ENCODE assay signal across 19 cellular contexts in the genomic region with DNA sequence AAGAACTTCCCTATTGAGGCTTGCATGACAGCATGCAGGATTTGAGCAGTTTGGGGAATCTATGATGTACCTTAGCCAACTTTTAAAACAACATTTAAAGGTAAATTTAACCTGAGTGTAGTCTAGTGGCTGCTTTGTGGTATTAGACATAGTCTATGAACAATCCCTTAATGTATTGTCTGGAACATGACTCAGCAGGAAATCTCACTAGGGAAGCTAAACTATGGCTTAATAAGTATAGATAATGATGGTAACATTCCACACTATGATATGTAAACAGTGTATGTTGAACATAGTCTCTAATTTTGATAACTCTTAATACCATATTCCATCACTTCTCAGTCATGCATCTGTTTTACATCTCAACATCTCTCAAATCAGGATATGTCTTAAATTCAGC. TPM values are rescaled to one million over a fixed set of nuclear protein-coding genes. Genes with fewer than 3 reads are reported as not detected.
DNase-seq lines count a peak whose midpoint lies in the region; ATAC-seq, FAIRE-seq and TF ChIP-seq lines count a peak whose summit lies in the region.
"Had no signal": no experiment of that assay in that cellular context is flagged by ENCODE, and none has a peak within 500 bp of the region (broad histone marks: within the 10 kb centered on the region; RNA-seq: fewer than 3 reads in every experiment).

No MANE protein-coding gene starts in this region.

- H3K4me2 ChIP-seq in astrocyte (ENCODE audit: low read length), result peak overlapping the region; percentile 59

- H3K4me1 Mint-ChIP-seq in astrocyte (ENCODE audit: low read depth, unreplicated experiment), result peaks cover 42% of the 10 kb centered on the region

- H3K27me3 Mint-ChIP-seq in astrocyte (ENCODE audit: low read depth, unreplicated experiment), result no peaks in the 10 kb centered on the region

- peaks cover 5% of the 10 kb centered on the region for H3K36me3 Mint-ChIP-seq in astrocyte (ENCODE audit: low read depth, unreplicated experiment)

- H3K4me3 ChIP-seq in AG10803 (ENCODE audit: low read length) (no peak overlapping the region), astrocyte (ENCODE audit: insufficient read depth, low read depth, low read length) (no peak overlapping the region), foreskin fibroblast (ENCODE audit: low read depth in 1 of 2, low read length in 2 of 2) (no peak overlapping the region), stomach (no peak overlapping the region)
- H3K4me3 ChIP-seq: prostate gland, thoracic aorta had no signal

- peak; percentile 65 for FAIRE-seq in HTR-8/SVneo (lab: Jason Lieb, UNC)
- FAIRE-seq in astrocyte (lab: Jason Lieb, UNC), result peak; percentile 58

- no peaks in the 10 kb centered on the region for H3K9me3 ChIP-seq in astrocyte (ENCODE audit: insufficient read depth, low read depth, low read length)
- H3K9me3 ChIP-seq in stomach, result no peaks in the 10 kb centered on the region
- H3K9me3 ChIP-seq: BE2C, prostate gland, thoracic aorta had no signal

- peak overlapping the region; percentile 80 for H3K27ac Mint-ChIP-seq in astrocyte (ENCODE audit: unreplicated experiment)
- H3K27ac Mint-ChIP-seq: activated CD8-positive, alpha-beta T cell treated with anti-CD3 and anti-CD28 coated beads, Interleukin-2, amount 10 ng/mL, durations not matched to agents 7 days and 5 days; activated T-helper 2 cell treated with anti-CD3 and anti-CD28 coated beads, Interferon-gamma antibody, Interleukin-2, Interleukin-4, amounts not matched to agents 10 μg/mL and 5 μg/mL and 100 μg/mL, durations not matched to agents 14 hours and 24 hours and 36 hours had no signal

- no peaks in the 10 kb centered on the region for H3K27me3 ChIP-seq in astrocyte (ENCODE audit: insufficient read depth, low read length)
- no peaks in the 10 kb centered on the region for H3K27me3 ChIP-seq in stomach
- H3K27me3 ChIP-seq: BE2C had no signal

- intact Hi-C loops in stomach (cut with DNase I; ENCODE audit: low total_unique reads), result no loop called here

- no peak overlapping the region for H3K4me3 Mint-ChIP-seq in astrocyte (ENCODE audit: unreplicated experiment)
- H3K4me3 Mint-ChIP-seq: activated CD8-positive, alpha-beta T cell treated with anti-CD3 and anti-CD28 coated beads, Interleukin-2, amount 10 ng/mL, durations not matched to agents 7 days and 5 days had no signal

- no peaks in the 10 kb centered on the region for H3K9me3 Mint-ChIP-seq in astrocyte (ENCODE audit: unreplicated experiment)
- H3K9me3 Mint-ChIP-seq: activated T-helper 2 cell treated with anti-CD3 and anti-CD28 coated beads, Interferon-gamma antibody, Interleukin-2, Interleukin-4, amounts not matched to agents 10 μg/mL and 5 μg/mL and 100 μg/mL, durations not matched to agents 14 hours and 24 hours and 36 hours had no signal

- H3K9ac ChIP-seq in astrocyte (ENCODE audit: low read length), result no peak overlapping the region

- H3K79me2 ChIP-seq in astrocyte (ENCODE audit: insufficient read depth, low read length), result peaks cover 9% of the 10 kb centered on the region

- peaks cover 16% of the 10 kb centered on the region for H4K20me1 ChIP-seq in astrocyte (ENCODE audit: insufficient read depth, low read length)

- no peak for TF ChIP-seq POLR2A in stomach (IDR thresholded peaks at IDR 0.05)

- peak; percentile 15 for DNase-seq in AG10803 (ENCODE audit: low read depth)
- no peak for DNase-seq in HTR-8/SVneo (ENCODE audit: insufficient read length, low spot score)
- peak; percentile 53 for DNase-seq in astrocyte (ENCODE audit: low read depth)
- peak; percentile 34 to 58 for DNase-seq in foreskin fibroblast
- DNase-seq in stomach, result no peak
- no peak for DNase-seq in HUDEP-2 (lab: John Stamatoyannopoulos, UW; ENCODE audit: unreplicated experiment in 76 of 76)
- DNase-seq: activated CD8-positive, alpha-beta T cell treated with anti-CD3 and anti-CD28 coated beads, Interleukin-2, amount 10 ng/mL, durations not matched to agents 7 days and 5 days; BE2C; DMS79; effector memory CD4-positive, alpha-beta T cell; head of caudate nucleus; NCI-H2029; SHP77 had no signal

- no peak overlapping the region for H2AFZ ChIP-seq in astrocyte (ENCODE audit: low read depth, low read length)

- H3K36me3 ChIP-seq in astrocyte (ENCODE audit: insufficient read depth, low read length), result no peaks in the 10 kb centered on the region
- H3K36me3 ChIP-seq in stomach, result peaks cover 0 to 10% (median 5%) of the 10 kb centered on the region in 4 donors
- H3K36me3 ChIP-seq: BE2C, prostate gland had no signal

- ATAC-seq in HG03175 (IDR thresholded peaks at IDR 0.05; ENCODE audit: unreplicated experiment) (no peak), GM21367 (IDR thresholded peaks at IDR 0.05; ENCODE audit: unreplicated experiment) (no peak)
- ATAC-seq: activated CD8-positive, alpha-beta T cell treated with anti-CD3 and anti-CD28 coated beads, Interleukin-2, amount 10 ng/mL, durations not matched to agents 7 days and 5 days had no signal

- TF ChIP-seq CTCF in AG10803 (conservative IDR thresholded peaks at IDR 0.05; ENCODE audit: low read length), result no peak
- no peak for TF ChIP-seq CTCF in astrocyte (IDR thresholded peaks at IDR 0.05; ENCODE audit: insufficient read depth, low read depth, low read length)
- TF ChIP-seq CTCF in foreskin fibroblast (IDR thresholded peaks at IDR 0.05; ENCODE audit: low read depth, low read length), result no peak
- no peak for TF ChIP-seq CTCF in stomach (IDR thresholded peaks at IDR 0.05)

- H3K4me1 ChIP-seq in astrocyte (ENCODE audit: insufficient read depth, low read length), result peaks cover 19% of the 10 kb centered on the region
- peaks cover 0 to 12% (median 8%) of the 10 kb centered on the region in 4 donors for H3K4me1 ChIP-seq in stomach
- H3K4me1 ChIP-seq: prostate gland had no signal

- H3K27ac ChIP-seq in astrocyte (ENCODE audit: low read depth, low read length) (peak overlapping the region; percentile 27), stomach (no peak overlapping the region)
- H3K27ac ChIP-seq: prostate gland, thoracic aorta had no signal

- no peak for TF ChIP-seq EP300 in stomach (IDR thresholded peaks at IDR 0.05)

RNA-seq across cellular contexts. Expression of a gene that starts 52.1 kb away (rescaled TPM):
- 0.07 and 0.18 TPM in 2 replicates for total RNA-seq in astrocyte
- not detected for total RNA-seq in stomach
- under 1 TPM in 2 of 3 donors, not detected in 1; 0.10 to 0.12 TPM for polyA plus RNA-seq in stomach
- total RNA-seq: activated CD8-positive, alpha-beta T cell treated with anti-CD3 and anti-CD28 coated beads, Interleukin-2, amount 10 ng/mL, durations not matched to agents 7 days and 5 days; activated T-helper 2 cell treated with anti-CD3 and anti-CD28 coated beads, Interferon-gamma antibody, Interleukin-2, Interleukin-4, amounts not matched to agents 10 μg/mL and 5 μg/mL and 100 μg/mL, durations not matched to agents 14 hours and 24 hours and 36 hours; myocyte; thoracic aorta had no signal

Comparison
In these comparisons a context has a peak if more than half of its experiments do, and no peak if none do; other contexts are left out.
1. DNase-seq: peak in AG10803 (single experiment), astrocyte (single experiment) and foreskin fibroblast (2 of 2); none in HTR-8/SVneo (single experiment), stomach (single experiment) and HUDEP-2 (0 of 76).